Comparison of ENCODE assay signal across 8 cellular contexts in genomic region chr19:40284251-40284500, GRCh38. TPM values are rescaled to one million over a fixed set of nuclear protein-coding genes. Genes with fewer than 3 reads are reported as not detected.
DNase-seq lines count a peak whose midpoint lies in the region; ATAC-seq and TF ChIP-seq lines count a peak whose summit lies in the region.

No MANE protein-coding gene starts in this region.

- no peaks in the 10 kb centered on the region for H3K9me3 Mint-ChIP-seq in activated T-helper 1 cell treated with anti-CD3 and anti-CD28 coated beads, Interleukin-12 subunit alpha, Interleukin-12 subunit beta, Interleukin-2, Interleukin-4 antibody, amounts not matched to agents 30 ng/mL and 10 ng/mL and 1 ng/mL, durations not matched to agents 14 hours and 24 hours and 36 hours
- H3K9me3 Mint-ChIP-seq in stimulated activated memory B cell treated with anti-CD40 and anti-IgM and Interleukin-4, amounts not matched to agents 10 μg/mL and 1 μg/mL and 100 μg/mL, for 72 hours = no peaks in the 10 kb centered on the region

- peak overlapping the region; percentile 93 for H3K27ac Mint-ChIP-seq in activated T-helper 1 cell treated with anti-CD3 and anti-CD28 coated beads, Interleukin-12 subunit alpha, Interleukin-12 subunit beta, Interleukin-2, Interleukin-4 antibody, amounts not matched to agents 30 ng/mL and 10 ng/mL and 1 ng/mL, durations not matched to agents 14 hours and 24 hours and 36 hours
- peak overlapping the region; percentile 96 for H3K27ac Mint-ChIP-seq in stimulated activated memory B cell treated with anti-CD40 and anti-IgM and Interleukin-4, amounts not matched to agents 10 μg/mL and 1 μg/mL and 100 μg/mL, for 72 hours

- CTCF ChIA-PET in HEK293 (lab: Yijun Ruan, JAX) = interaction anchor here (0.6 to 1.1 kb wide), 5 partner anchors 21 to 1792 kb away, joined by 3 to 4 read pairs (median 3); partner anchors contain the start of genes TTC9B and ZNF574

- peaks cover 6% of the 10 kb centered on the region for H3K36me3 Mint-ChIP-seq in activated T-helper 1 cell treated with anti-CD3 and anti-CD28 coated beads, Interleukin-12 subunit alpha, Interleukin-12 subunit beta, Interleukin-2, Interleukin-4 antibody, amounts not matched to agents 30 ng/mL and 10 ng/mL and 1 ng/mL, durations not matched to agents 14 hours and 24 hours and 36 hours (ENCODE audit: low read depth)
- no peaks in the 10 kb centered on the region for H3K36me3 Mint-ChIP-seq in stimulated activated memory B cell treated with anti-CD40 and anti-IgM and Interleukin-4, amounts not matched to agents 10 μg/mL and 1 μg/mL and 100 μg/mL, for 72 hours

- no peak for DNase-seq in activated T-helper 1 cell treated with anti-CD3 and anti-CD28 coated beads, Interleukin-12 subunit alpha, Interleukin-12 subunit beta, Interleukin-2, Interleukin-4 antibody, amounts not matched to agents 30 ng/mL and 10 ng/mL and 1 ng/mL, durations not matched to agents 14 hours and 24 hours and 36 hours (ENCODE audit: low spot score)
- DNase-seq in globus pallidus (ENCODE audit: low spot score) = no peak
- no peak for DNase-seq in T-helper 9 cell
- no peak for DNase-seq in NCI-H69 (lab: John Stamatoyannopoulos, UW)

- POLR2A ChIA-PET in HEK293 (lab: Yijun Ruan, JAX) = interaction anchor here (1.2 to 3.3 kb wide), 3 partner anchors 10 to 119 kb away, joined by 3 to 10 read pairs (median 7); no protein-coding TSS in a partner anchor

- peaks cover 42% of the 10 kb centered on the region for H3K4me1 Mint-ChIP-seq in activated T-helper 1 cell treated with anti-CD3 and anti-CD28 coated beads, Interleukin-12 subunit alpha, Interleukin-12 subunit beta, Interleukin-2, Interleukin-4 antibody, amounts not matched to agents 30 ng/mL and 10 ng/mL and 1 ng/mL, durations not matched to agents 14 hours and 24 hours and 36 hours (ENCODE audit: low read depth)
- H3K4me1 Mint-ChIP-seq in stimulated activated memory B cell treated with anti-CD40 and anti-IgM and Interleukin-4, amounts not matched to agents 10 μg/mL and 1 μg/mL and 100 μg/mL, for 72 hours = peaks cover 68% of the 10 kb centered on the region

- H3K4me3 ChIP-seq in HEK293 (ENCODE audit: low read depth, low read length) = peak overlapping the region; percentile 71
- H3K4me3 ChIP-seq in iPS-18a (ENCODE audit: low read length) = peak overlapping the region; percentile 85

- no peaks in the 10 kb centered on the region for H3K27me3 ChIP-seq in iPS-18a (ENCODE audit: control insufficient read depth, insufficient read depth, low read length)

- H3K36me3 ChIP-seq in HEK293 (ENCODE audit: control insufficient read depth in 2 of 2, insufficient read depth in 1 of 2, low read length in 2 of 2) (peaks cover 17 to 22% of the 10 kb centered on the region in 2 experiments), iPS-18a (ENCODE audit: control insufficient read depth, low read depth, low read length) (no peaks in the 10 kb centered on the region)

- intact Hi-C loops in activated T-helper 1 cell treated with anti-CD3 and anti-CD28 coated beads, Interleukin-12 subunit alpha, Interleukin-12 subunit beta, Interleukin-2, Interleukin-4 antibody, amounts not matched to agents 30 ng/mL and 10 ng/mL and 1 ng/mL, durations not matched to agents 14 hours and 24 hours and 36 hours (cut with micrococcal nuclease) = loop anchor here (2.0 to 10.0 kb wide), 5 partner anchors 139 to 979 kb away; partner anchors contain the start of genes ACTMAP, BLVRB, RPS16 and SNRPA

- no peak for TF ChIP-seq CTCF in HEK293 (tag by site-specific recombination; IDR thresholded peaks at IDR 0.05)

- H3K27me3 Mint-ChIP-seq in activated T-helper 1 cell treated with anti-CD3 and anti-CD28 coated beads, Interleukin-12 subunit alpha, Interleukin-12 subunit beta, Interleukin-2, Interleukin-4 antibody, amounts not matched to agents 30 ng/mL and 10 ng/mL and 1 ng/mL, durations not matched to agents 14 hours and 24 hours and 36 hours (ENCODE audit: insufficient read depth) = no peaks in the 10 kb centered on the region
- no peaks in the 10 kb centered on the region for H3K27me3 Mint-ChIP-seq in stimulated activated memory B cell treated with anti-CD40 and anti-IgM and Interleukin-4, amounts not matched to agents 10 μg/mL and 1 μg/mL and 100 μg/mL, for 72 hours

- no peaks in the 10 kb centered on the region for H3K9me3 ChIP-seq in HEK293 (ENCODE audit: control insufficient read depth, insufficient read depth, low read depth, low read length)
- no peaks in the 10 kb centered on the region for H3K9me3 ChIP-seq in iPS-18a (ENCODE audit: control insufficient read depth, low read depth, low read length)

- peak overlapping the region; percentile 87 for H3K9ac ChIP-seq in iPS-18a (ENCODE audit: low read length)

- H3K4me1 ChIP-seq in HEK293 (ENCODE audit: control insufficient read depth, insufficient read depth, low read length) (peaks cover 59% of the 10 kb centered on the region), iPS-18a (ENCODE audit: control insufficient read depth, low read depth, low read length) (peaks cover 10% of the 10 kb centered on the region)

- no peak for ATAC-seq in stimulated activated memory B cell treated with anti-CD40 and anti-IgM and Interleukin-4, amounts not matched to agents 10 μg/mL and 1 μg/mL and 100 μg/mL, for 72 hours
- ATAC-seq in HG03039 (IDR thresholded peaks at IDR 0.05; ENCODE audit: unreplicated experiment) = no peak

- peak overlapping the region; percentile 91 for H3K4me3 Mint-ChIP-seq in activated T-helper 1 cell treated with anti-CD3 and anti-CD28 coated beads, Interleukin-12 subunit alpha, Interleukin-12 subunit beta, Interleukin-2, Interleukin-4 antibody, amounts not matched to agents 30 ng/mL and 10 ng/mL and 1 ng/mL, durations not matched to agents 14 hours and 24 hours and 36 hours
- peak overlapping the region; percentile 84 for H3K4me3 Mint-ChIP-seq in stimulated activated memory B cell treated with anti-CD40 and anti-IgM and Interleukin-4, amounts not matched to agents 10 μg/mL and 1 μg/mL and 100 μg/mL, for 72 hours

- H3K27ac ChIP-seq in HEK293 (ENCODE audit: extremely low read depth, low read depth, low read length) (peak overlapping the region; percentile 99), iPS-18a (ENCODE audit: low read length) (no peak overlapping the region)

TF ChIP-seq in HEK293, 187 proteins besides CTCF, POLR2A, EP300 and RAD21:
- no peak for TF ChIP-seq ZNF518A (tag by site-specific recombination; conservative IDR thresholded peaks at IDR 0.05; ENCODE audit: low read depth)
- no peak for TF ChIP-seq ZNF596 (tag by site-specific recombination; IDR thresholded peaks at IDR 0.05)
- TF ChIP-seq ZBTB20 (tag by site-specific recombination; IDR thresholded peaks at IDR 0.05) = peak; percentile 53
- TF ChIP-seq ZNF600 (tag by site-specific recombination; IDR thresholded peaks at IDR 0.05) = peak; percentile 94
- TF ChIP-seq ZNF843 (tag by site-specific recombination; IDR thresholded peaks at IDR 0.05) = no peak
- peak; percentile 39; the same call in 1 of the 2 replicates for TF ChIP-seq ZNF366 (tag by site-specific recombination; conservative IDR thresholded peaks at IDR 0.05)
- no peak for TF ChIP-seq ZNF701 (tag by site-specific recombination; IDR thresholded peaks at IDR 0.05)
- peak; percentile 78; the same call in 1 of the 2 replicates for TF ChIP-seq ZSCAN16 (tag by site-specific recombination; IDR thresholded peaks at IDR 0.05)

RNA-seq across cellular contexts. Expression of gene AKT2, which starts 1.0 kb away (rescaled TPM):
- total RNA-seq in activated T-helper 1 cell treated with anti-CD3 and anti-CD28 coated beads, Interleukin-12 subunit alpha, Interleukin-12 subunit beta, Interleukin-2, Interleukin-4 antibody, amounts not matched to agents 30 ng/mL and 10 ng/mL and 1 ng/mL, durations not matched to agents 14 hours and 24 hours and 36 hours = 160 and 170 TPM in 2 replicates

RNA-seq across cellular contexts. Expression of gene CCNP, which starts 57.7 kb away (rescaled TPM):
- 0.12 TPM in 1 of 2 replicates, not detected in the other for total RNA-seq in activated T-helper 1 cell treated with anti-CD3 and anti-CD28 coated beads, Interleukin-12 subunit alpha, Interleukin-12 subunit beta, Interleukin-2, Interleukin-4 antibody, amounts not matched to agents 30 ng/mL and 10 ng/mL and 1 ng/mL, durations not matched to agents 14 hours and 24 hours and 36 hours
